1 cellular context compared by ENCODE assay signal in the genomic region with DNA sequence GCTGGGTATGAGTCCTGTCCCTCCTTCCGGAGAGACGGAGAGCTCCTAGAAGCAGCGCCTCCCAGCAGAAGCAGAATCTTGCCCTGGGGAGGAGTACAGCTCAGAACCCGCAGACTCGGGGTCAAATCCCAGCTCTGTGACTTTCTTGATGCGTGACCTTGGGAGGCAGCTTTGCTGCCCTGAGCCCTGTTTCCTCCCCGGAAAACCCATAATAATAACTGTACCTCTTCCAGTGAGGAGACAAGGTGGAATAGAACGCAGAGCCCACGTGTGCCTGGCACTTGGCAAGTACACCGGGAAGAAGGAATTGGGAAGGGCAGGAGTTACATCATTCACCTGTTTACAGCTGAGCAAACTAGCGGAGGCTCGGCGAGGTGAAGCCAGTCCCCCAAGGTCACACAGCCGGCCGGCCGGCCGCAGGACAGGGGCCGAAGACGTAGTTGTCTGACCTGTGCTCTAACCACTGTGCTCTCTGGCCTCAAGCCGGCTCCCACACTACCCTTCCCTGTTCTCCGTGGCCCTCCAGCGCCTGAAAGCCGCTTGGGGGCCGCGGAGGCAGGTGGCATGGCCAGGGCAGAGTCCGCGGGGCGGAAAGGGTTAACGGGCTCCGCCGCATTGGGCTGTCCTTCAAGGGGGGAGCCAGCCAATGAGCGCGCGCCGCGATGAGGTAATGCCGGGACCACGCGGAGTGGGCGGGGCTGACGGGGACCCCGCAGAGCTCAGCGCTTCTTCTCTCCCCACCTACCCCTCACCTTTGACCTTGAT.
A peak's percentile ranks its signal among the peaks of the same experiment; 100 is the strongest.
TF ChIP-seq lines count a peak whose summit lies in the region.

No MANE protein-coding gene starts in this region.

TF ChIP-seq in K562, 482 proteins besides CTCF, POLR2A, EP300 and RAD21 (continued from another document):
- TF ChIP-seq PTBP1 (IDR thresholded peaks at IDR 0.05; ENCODE audit: low read depth, low read length) (no peak), YY1 (IDR thresholded peaks at IDR 0.05; ENCODE audit: borderline replicate concordance in 1 of 3, control insufficient read depth in 1 of 3, extremely low read depth in 1 of 3, insufficient read depth in 3 of 3, insufficient read length in 1 of 3, insufficient replicate concordance in 2 of 3, low read depth in 1 of 3, low read length in 2 of 3) (no peak), KHSRP (IDR thresholded peaks at IDR 0.05) (no peak), ZBTB8A (IDR thresholded peaks at IDR 0.05; ENCODE audit: partially characterized antibody) (no peak), MCM2 (IDR thresholded peaks at IDR 0.05; ENCODE audit: low read depth) (no peak), TCFL5 (CRISPR knock-in tag; conservative IDR thresholded peaks at IDR 0.05) (no peak), BACH1 (tag; IDR thresholded peaks at IDR 0.05) (0 out of 2 replicates have a peak, but pooled peaks have one; percentile 5), HNRNPUL1 (IDR thresholded peaks at IDR 0.05; ENCODE audit: low read length) (no peak), SAP30 (IDR thresholded peaks at IDR 0.05; ENCODE audit: borderline replicate concordance, insufficient read depth, low read depth, low read length, poor library complexity, severe bottlenecking) (no peak), FIP1L1 (IDR thresholded peaks at IDR 0.05; ENCODE audit: low read depth, low read length, poor library complexity, severe bottlenecking) (peak; percentile 69), CC2D1A (IDR thresholded peaks at IDR 0.05) (no peak), MYC (IDR thresholded peaks at IDR 0.05; ENCODE audit: low read depth, low read length) (peak; percentile 48; the same call in 1 of the 2 replicates), MYC (CRISPR knock-in tag; IDR thresholded peaks at IDR 0.05; ENCODE audit: borderline replicate concordance, low read depth) (peak; percentile 67; the same call in 1 of the 2 replicates), NR4A1 (CRISPR knock-in tag; IDR thresholded peaks at IDR 0.05) (no peak), NR4A1 (tag; IDR thresholded peaks at IDR 0.05) (no peak), CCNT2 (IDR thresholded peaks at IDR 0.05; ENCODE audit: borderline replicate concordance, extremely low read depth, insufficient read length, low read depth, low read length) (peak; percentile 26), ZNF75A (CRISPR knock-in tag; IDR thresholded peaks at IDR 0.05) (no peak), U2AF1 (optimal IDR thresholded peaks at IDR 0.05; ENCODE audit: low read depth, low read length) (peak; percentile 58), L3MBTL2 (IDR thresholded peaks at IDR 0.05) (peak; percentile 36; the same call in 1 of the 2 replicates), PHB2 (IDR thresholded peaks at IDR 0.05; ENCODE audit: low read depth) (no peak), ZNF778 (CRISPR knock-in tag; IDR thresholded peaks at IDR 0.05) (no peak), TAF7 (tag; IDR thresholded peaks at IDR 0.05) (no peak), GABPB2 (CRISPR knock-in tag; conservative IDR thresholded peaks at IDR 0.05) (no peak), ZNF174 (CRISPR knock-in tag; IDR thresholded peaks at IDR 0.05) (no peak)
- TF ChIP-seq, protein P1, sequence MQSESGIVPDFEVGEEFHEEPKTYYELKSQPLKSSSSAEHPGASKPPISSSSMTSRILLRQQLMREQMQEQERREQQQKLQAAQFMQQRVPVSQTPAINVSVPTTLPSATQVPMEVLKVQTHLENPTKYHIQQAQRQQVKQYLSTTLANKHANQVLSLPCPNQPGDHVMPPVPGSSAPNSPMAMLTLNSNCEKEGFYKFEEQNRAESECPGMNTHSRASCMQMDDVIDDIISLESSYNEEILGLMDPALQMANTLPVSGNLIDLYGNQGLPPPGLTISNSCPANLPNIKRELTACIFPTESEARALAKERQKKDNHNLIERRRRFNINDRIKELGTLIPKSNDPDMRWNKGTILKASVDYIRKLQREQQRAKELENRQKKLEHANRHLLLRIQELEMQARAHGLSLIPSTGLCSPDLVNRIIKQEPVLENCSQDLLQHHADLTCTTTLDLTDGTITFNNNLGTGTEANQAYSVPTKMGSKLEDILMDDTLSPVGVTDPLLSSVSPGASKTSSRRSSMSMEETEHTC (IDR thresholded peaks at IDR 0.05), result no peak
- TF ChIP-seq, protein P2, sequence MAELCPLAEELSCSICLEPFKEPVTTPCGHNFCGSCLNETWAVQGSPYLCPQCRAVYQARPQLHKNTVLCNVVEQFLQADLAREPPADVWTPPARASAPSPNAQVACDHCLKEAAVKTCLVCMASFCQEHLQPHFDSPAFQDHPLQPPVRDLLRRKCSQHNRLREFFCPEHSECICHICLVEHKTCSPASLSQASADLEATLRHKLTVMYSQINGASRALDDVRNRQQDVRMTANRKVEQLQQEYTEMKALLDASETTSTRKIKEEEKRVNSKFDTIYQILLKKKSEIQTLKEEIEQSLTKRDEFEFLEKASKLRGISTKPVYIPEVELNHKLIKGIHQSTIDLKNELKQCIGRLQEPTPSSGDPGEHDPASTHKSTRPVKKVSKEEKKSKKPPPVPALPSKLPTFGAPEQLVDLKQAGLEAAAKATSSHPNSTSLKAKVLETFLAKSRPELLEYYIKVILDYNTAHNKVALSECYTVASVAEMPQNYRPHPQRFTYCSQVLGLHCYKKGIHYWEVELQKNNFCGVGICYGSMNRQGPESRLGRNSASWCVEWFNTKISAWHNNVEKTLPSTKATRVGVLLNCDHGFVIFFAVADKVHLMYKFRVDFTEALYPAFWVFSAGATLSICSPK (IDR thresholded peaks at IDR 0.05; ENCODE audit: borderline replicate concordance), result no peak
- TF ChIP-seq, protein P3, sequence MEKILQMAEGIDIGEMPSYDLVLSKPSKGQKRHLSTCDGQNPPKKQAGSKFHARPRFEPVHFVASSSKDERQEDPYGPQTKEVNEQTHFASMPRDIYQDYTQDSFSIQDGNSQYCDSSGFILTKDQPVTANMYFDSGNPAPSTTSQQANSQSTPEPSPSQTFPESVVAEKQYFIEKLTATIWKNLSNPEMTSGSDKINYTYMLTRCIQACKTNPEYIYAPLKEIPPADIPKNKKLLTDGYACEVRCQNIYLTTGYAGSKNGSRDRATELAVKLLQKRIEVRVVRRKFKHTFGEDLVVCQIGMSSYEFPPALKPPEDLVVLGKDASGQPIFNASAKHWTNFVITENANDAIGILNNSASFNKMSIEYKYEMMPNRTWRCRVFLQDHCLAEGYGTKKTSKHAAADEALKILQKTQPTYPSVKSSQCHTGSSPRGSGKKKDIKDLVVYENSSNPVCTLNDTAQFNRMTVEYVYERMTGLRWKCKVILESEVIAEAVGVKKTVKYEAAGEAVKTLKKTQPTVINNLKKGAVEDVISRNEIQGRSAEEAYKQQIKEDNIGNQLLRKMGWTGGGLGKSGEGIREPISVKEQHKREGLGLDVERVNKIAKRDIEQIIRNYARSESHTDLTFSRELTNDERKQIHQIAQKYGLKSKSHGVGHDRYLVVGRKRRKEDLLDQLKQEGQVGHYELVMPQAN (IDR thresholded peaks at IDR 0.05; ENCODE audit: borderline replicate concordance), result no peak; the same call in 1 of the 2 replicates
- TF ChIP-seq, protein P4, sequence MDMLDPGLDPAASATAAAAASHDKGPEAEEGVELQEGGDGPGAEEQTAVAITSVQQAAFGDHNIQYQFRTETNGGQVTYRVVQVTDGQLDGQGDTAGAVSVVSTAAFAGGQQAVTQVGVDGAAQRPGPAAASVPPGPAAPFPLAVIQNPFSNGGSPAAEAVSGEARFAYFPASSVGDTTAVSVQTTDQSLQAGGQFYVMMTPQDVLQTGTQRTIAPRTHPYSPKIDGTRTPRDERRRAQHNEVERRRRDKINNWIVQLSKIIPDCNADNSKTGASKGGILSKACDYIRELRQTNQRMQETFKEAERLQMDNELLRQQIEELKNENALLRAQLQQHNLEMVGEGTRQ (CRISPR knock-in tag; IDR thresholded peaks at IDR 0.05), result no peak
- TF ChIP-seq, protein P5, sequence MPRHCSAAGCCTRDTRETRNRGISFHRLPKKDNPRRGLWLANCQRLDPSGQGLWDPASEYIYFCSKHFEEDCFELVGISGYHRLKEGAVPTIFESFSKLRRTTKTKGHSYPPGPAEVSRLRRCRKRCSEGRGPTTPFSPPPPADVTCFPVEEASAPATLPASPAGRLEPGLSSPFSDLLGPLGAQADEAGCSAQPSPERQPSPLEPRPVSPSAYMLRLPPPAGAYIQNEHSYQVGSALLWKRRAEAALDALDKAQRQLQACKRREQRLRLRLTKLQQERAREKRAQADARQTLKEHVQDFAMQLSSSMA (CRISPR knock-in tag; IDR thresholded peaks at IDR 0.05), result no peak; the same call in 1 of the 2 replicates
- TF ChIP-seq, protein P6, sequence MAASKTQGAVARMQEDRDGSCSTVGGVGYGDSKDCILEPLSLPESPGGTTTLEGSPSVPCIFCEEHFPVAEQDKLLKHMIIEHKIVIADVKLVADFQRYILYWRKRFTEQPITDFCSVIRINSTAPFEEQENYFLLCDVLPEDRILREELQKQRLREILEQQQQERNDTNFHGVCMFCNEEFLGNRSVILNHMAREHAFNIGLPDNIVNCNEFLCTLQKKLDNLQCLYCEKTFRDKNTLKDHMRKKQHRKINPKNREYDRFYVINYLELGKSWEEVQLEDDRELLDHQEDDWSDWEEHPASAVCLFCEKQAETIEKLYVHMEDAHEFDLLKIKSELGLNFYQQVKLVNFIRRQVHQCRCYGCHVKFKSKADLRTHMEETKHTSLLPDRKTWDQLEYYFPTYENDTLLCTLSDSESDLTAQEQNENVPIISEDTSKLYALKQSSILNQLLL (CRISPR knock-in tag; IDR thresholded peaks at IDR 0.05; ENCODE audit: borderline replicate concordance), result no peak
- TF ChIP-seq, protein P7, sequence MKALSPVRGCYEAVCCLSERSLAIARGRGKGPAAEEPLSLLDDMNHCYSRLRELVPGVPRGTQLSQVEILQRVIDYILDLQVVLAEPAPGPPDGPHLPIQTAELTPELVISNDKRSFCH (CRISPR knock-in tag; IDR thresholded peaks at IDR 0.05), result no peak
- TF ChIP-seq, protein P7 (tag; IDR thresholded peaks at IDR 0.05), result 0 out of 2 replicates have a peak, but pooled peaks have one; percentile 34
- TF ChIP-seq, protein P8, sequence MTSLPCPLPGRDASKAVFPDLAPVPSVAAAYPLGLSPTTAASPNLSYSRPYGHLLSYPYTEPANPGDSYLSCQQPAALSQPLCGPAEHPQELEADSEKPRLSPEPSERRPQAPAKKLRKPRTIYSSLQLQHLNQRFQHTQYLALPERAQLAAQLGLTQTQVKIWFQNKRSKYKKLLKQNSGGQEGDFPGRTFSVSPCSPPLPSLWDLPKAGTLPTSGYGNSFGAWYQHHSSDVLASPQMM (CRISPR knock-in tag; IDR thresholded peaks at IDR 0.05), result no peak
TF ChIP-seq in K562: peak in this region for 85.
